ENCODE assay signal across 8 cellular contexts in genomic region chr19:36214388-36215275, GRCh38. TPM values are rescaled to one million over a fixed set of nuclear protein-coding genes. Genes with fewer than 3 reads are reported as not detected.
DNase-seq lines count a peak whose midpoint lies in the region; ATAC-seq, FAIRE-seq and TF ChIP-seq lines count a peak whose summit lies in the region.

Gene ZNF146, plus strand, starts transcription at chr19:36215106. Its CDS starts 21,335 bp downstream, at chr19:36236441.
Gene ZNF565, minus strand, starts transcription at chr19:36214665. Its CDS starts 12,680 bp downstream, at chr19:36201985.

- peak within 1 kb of the TSS; percentile 64; the same call in 1 of the 2 replicates for H2AFZ ChIP-seq in GM23338

- no peak within 1 kb of the TSS for H3K4me3 Mint-ChIP-seq in GM23338
- H3K4me3 Mint-ChIP-seq in activated T-helper 1 cell treated with anti-CD3 and anti-CD28 coated beads, Interleukin-12 subunit alpha, Interleukin-12 subunit beta, Interleukin-2, Interleukin-4 antibody, amounts not matched to agents 30 ng/mL and 10 ng/mL and 1 ng/mL, durations not matched to agents 14 hours and 24 hours and 36 hours, result no peak within 1 kb of the TSS
- peak within 1 kb of the TSS in 2 of 8 donors; percentile 29 to 80 for H3K4me3 Mint-ChIP-seq in naive B cell
- no peak within 1 kb of the TSS for H3K4me3 Mint-ChIP-seq in stimulated activated effector memory CD8-positive, alpha-beta T cell treated with anti-CD3 and anti-CD28 coated beads, Interleukin-12 subunit alpha, Interleukin-12 subunit beta, amount 100 ng/mL, for 72 hours

- no peaks in the 10 kb centered on the region for H3K27me3 Mint-ChIP-seq in GM23338 (ENCODE audit: insufficient read depth, low read depth, poor library complexity)
- H3K27me3 Mint-ChIP-seq in activated T-helper 1 cell treated with anti-CD3 and anti-CD28 coated beads, Interleukin-12 subunit alpha, Interleukin-12 subunit beta, Interleukin-2, Interleukin-4 antibody, amounts not matched to agents 30 ng/mL and 10 ng/mL and 1 ng/mL, durations not matched to agents 14 hours and 24 hours and 36 hours (ENCODE audit: insufficient read depth), result no peaks in the 10 kb centered on the region
- no peaks in the 10 kb centered on the region for H3K27me3 Mint-ChIP-seq in naive B cell

- no peak for TF ChIP-seq CTCF in GM23338 (conservative IDR thresholded peaks at IDR 0.05; ENCODE audit: low read depth in 2 of 2)
- TF ChIP-seq CTCF in fibroblast of mammary gland (conservative IDR thresholded peaks at IDR 0.05; ENCODE audit: control insufficient read depth, insufficient read depth, low read depth, low read length), result no peak

- DNase-seq in EH (ENCODE audit: low read depth), result peak; percentile 99
- DNase-seq in GM23338 (ENCODE audit: low spot score), result peak; percentile 100
- DNase-seq in Kasumi-1 (lab: John Stamatoyannopoulos, UW), result peak; percentile 98 to 99
- DNase-seq in RCC 7860 (ENCODE audit: low spot score), result peak; percentile 96
- peak; percentile 94 for DNase-seq in activated T-helper 1 cell treated with anti-CD3 and anti-CD28 coated beads, Interleukin-12 subunit alpha, Interleukin-12 subunit beta, Interleukin-2, Interleukin-4 antibody, amounts not matched to agents 30 ng/mL and 10 ng/mL and 1 ng/mL, durations not matched to agents 14 hours and 24 hours and 36 hours (ENCODE audit: low spot score)
- DNase-seq in fibroblast of mammary gland (ENCODE audit: low read depth), result peak; percentile 99
- peak; percentile 95 for DNase-seq in naive B cell
- DNase-seq in stimulated activated effector memory CD8-positive, alpha-beta T cell treated with anti-CD3 and anti-CD28 coated beads, Interleukin-12 subunit alpha, Interleukin-12 subunit beta, amount 100 ng/mL, for 72 hours (ENCODE audit: low spot score in 2 of 2), result peak; percentile 89 to 96

- peak; percentile 72 for FAIRE-seq in RCC 7860 (lab: Jason Lieb, UNC)

- peak within 1 kb of the TSS; percentile 89 for H3K4me2 ChIP-seq in GM23338

- peak within 1 kb of the TSS; percentile 94; the same call in 1 of the 2 replicates for H3K27ac Mint-ChIP-seq in GM23338
- H3K27ac Mint-ChIP-seq in activated T-helper 1 cell treated with anti-CD3 and anti-CD28 coated beads, Interleukin-12 subunit alpha, Interleukin-12 subunit beta, Interleukin-2, Interleukin-4 antibody, amounts not matched to agents 30 ng/mL and 10 ng/mL and 1 ng/mL, durations not matched to agents 14 hours and 24 hours and 36 hours, result no peak within 1 kb of the TSS
- peak within 1 kb of the TSS in 2 of 6 donors; percentile 39 to 51 for H3K27ac Mint-ChIP-seq in naive B cell
- H3K27ac Mint-ChIP-seq in stimulated activated effector memory CD8-positive, alpha-beta T cell treated with anti-CD3 and anti-CD28 coated beads, Interleukin-12 subunit alpha, Interleukin-12 subunit beta, amount 100 ng/mL, for 72 hours, result no peak within 1 kb of the TSS

- H3K9me3 Mint-ChIP-seq in GM23338, result no peaks in the 10 kb centered on the region
- H3K9me3 Mint-ChIP-seq in activated T-helper 1 cell treated with anti-CD3 and anti-CD28 coated beads, Interleukin-12 subunit alpha, Interleukin-12 subunit beta, Interleukin-2, Interleukin-4 antibody, amounts not matched to agents 30 ng/mL and 10 ng/mL and 1 ng/mL, durations not matched to agents 14 hours and 24 hours and 36 hours, result peaks cover 9% of the 10 kb centered on the region
- no peaks in the 10 kb centered on the region for H3K9me3 Mint-ChIP-seq in naive B cell
- H3K9me3 Mint-ChIP-seq in stimulated activated effector memory CD8-positive, alpha-beta T cell treated with anti-CD3 and anti-CD28 coated beads, Interleukin-12 subunit alpha, Interleukin-12 subunit beta, amount 100 ng/mL, for 72 hours, result no peaks in the 10 kb centered on the region

- peak within 1 kb of the TSS; percentile 89 for H3K4me3 ChIP-seq in GM23338
- H3K4me3 ChIP-seq in fibroblast of mammary gland (ENCODE audit: control insufficient read depth, low read depth, low read length), result peak within 1 kb of the TSS; percentile 97

- H3K27ac ChIP-seq in GM23338 (ENCODE audit: low read depth), result peak within 1 kb of the TSS; percentile 96

- H3F3A ChIP-seq in GM23338 (replicated peaks; ENCODE audit: low read depth), result no peaks in the 10 kb centered on the region

- H3K4me1 Mint-ChIP-seq in GM23338, result peaks cover 12% of the 10 kb centered on the region
- H3K4me1 Mint-ChIP-seq in activated T-helper 1 cell treated with anti-CD3 and anti-CD28 coated beads, Interleukin-12 subunit alpha, Interleukin-12 subunit beta, Interleukin-2, Interleukin-4 antibody, amounts not matched to agents 30 ng/mL and 10 ng/mL and 1 ng/mL, durations not matched to agents 14 hours and 24 hours and 36 hours (ENCODE audit: low read depth), result no peaks in the 10 kb centered on the region
- H3K4me1 Mint-ChIP-seq in naive B cell, result peaks cover 17 to 29% (median 19%) of the 10 kb centered on the region in 3 donors
- H3K4me1 Mint-ChIP-seq in stimulated activated effector memory CD8-positive, alpha-beta T cell treated with anti-CD3 and anti-CD28 coated beads, Interleukin-12 subunit alpha, Interleukin-12 subunit beta, amount 100 ng/mL, for 72 hours, result peaks cover 11% of the 10 kb centered on the region

- intact Hi-C loops in activated T-helper 1 cell treated with anti-CD3 and anti-CD28 coated beads, Interleukin-12 subunit alpha, Interleukin-12 subunit beta, Interleukin-2, Interleukin-4 antibody, amounts not matched to agents 30 ng/mL and 10 ng/mL and 1 ng/mL, durations not matched to agents 14 hours and 24 hours and 36 hours (cut with micrococcal nuclease), result loop anchor here (1.0 to 10.0 kb wide), 23 partner anchors 73 to 1253 kb away; partner anchors contain the start of genes ALKBH6, IGFLR1, TBCB and THAP8

- no peaks in the 10 kb centered on the region; the same call in 1 of the 2 replicates for H3K36me3 ChIP-seq in GM23338 (ENCODE audit: insufficient read depth)

- H3K4me1 ChIP-seq in GM23338 (ENCODE audit: insufficient read depth), result peaks cover 18% of the 10 kb centered on the region

- H4K20me1 ChIP-seq in GM23338 (replicated peaks; ENCODE audit: insufficient read depth), result peaks cover 23% of the 10 kb centered on the region

- no peaks in the 10 kb centered on the region for H3K27me3 ChIP-seq in GM23338 (ENCODE audit: insufficient read depth)

- ATAC-seq in GM23338 (peak; percentile 95), naive B cell (ENCODE audit: low read depth in 2 of 2) (peak; percentile 86 to 87)
- ATAC-seq in stimulated activated effector memory CD8-positive, alpha-beta T cell treated with anti-CD3 and anti-CD28 coated beads, Interleukin-12 subunit alpha, Interleukin-12 subunit beta, amount 100 ng/mL, for 72 hours, result peak; percentile 91

- H3K36me3 Mint-ChIP-seq in GM23338 (ENCODE audit: low read depth), result peaks cover 16% of the 10 kb centered on the region
- peaks cover 13% of the 10 kb centered on the region for H3K36me3 Mint-ChIP-seq in activated T-helper 1 cell treated with anti-CD3 and anti-CD28 coated beads, Interleukin-12 subunit alpha, Interleukin-12 subunit beta, Interleukin-2, Interleukin-4 antibody, amounts not matched to agents 30 ng/mL and 10 ng/mL and 1 ng/mL, durations not matched to agents 14 hours and 24 hours and 36 hours (ENCODE audit: low read depth)
- H3K36me3 Mint-ChIP-seq in naive B cell, result peaks cover 0 to 6% of the 10 kb centered on the region in 2 donors
- H3K36me3 Mint-ChIP-seq in stimulated activated effector memory CD8-positive, alpha-beta T cell treated with anti-CD3 and anti-CD28 coated beads, Interleukin-12 subunit alpha, Interleukin-12 subunit beta, amount 100 ng/mL, for 72 hours, result peaks cover 35% of the 10 kb centered on the region

- no peaks in the 10 kb centered on the region for H3K9me2 ChIP-seq in GM23338 (ENCODE audit: insufficient read depth)

- H3K79me2 ChIP-seq in GM23338 (replicated peaks; ENCODE audit: insufficient read depth), result peaks cover 53% of the 10 kb centered on the region

TF ChIP-seq in GM23338, 12 proteins besides CTCF, POLR2A, EP300 and RAD21:
- TF ChIP-seq ZNF114 (CRISPR knock-in tag; IDR thresholded peaks at IDR 0.05) (no peak), ETS1 (IDR thresholded peaks at IDR 0.05) (peak; percentile 95), CREB1 (CRISPR knock-in tag; IDR thresholded peaks at IDR 0.05; ENCODE audit: low read depth) (peak; percentile 91), EZH2phosphoT487 (IDR thresholded peaks at IDR 0.05; ENCODE audit: unreplicated experiment) (no peak), POLR2AphosphoS5 (IDR thresholded peaks at IDR 0.05; ENCODE audit: low read depth) (peak; percentile 95)
TF ChIP-seq in GM23338: peak in this region for 3.

RNA-seq across cellular contexts. Expression of gene ZNF146, which starts in this region (rescaled TPM):
- total RNA-seq in GM23338 (2014; rRNA removed; shearing (Covaris generic)), result 227 and 249 TPM in 2 replicates
- polyA plus RNA-seq in GM23338 (2016; fragmentation: Nextera tagmentation; extraction: Ambion mirVana) (111 and 143 TPM in 2 replicates), naive B cell (ENCODE audit: low read depth in 6 of 6) (10 to 100 TPM; 28.0 to 85.3 (median 67.6) TPM)
- total RNA-seq in activated T-helper 1 cell treated with anti-CD3 and anti-CD28 coated beads, Interleukin-12 subunit alpha, Interleukin-12 subunit beta, Interleukin-2, Interleukin-4 antibody, amounts not matched to agents 30 ng/mL and 10 ng/mL and 1 ng/mL, durations not matched to agents 14 hours and 24 hours and 36 hours, result 82.5 and 94.0 TPM in 2 replicates

RNA-seq across cellular contexts. Expression of gene ZNF565, which starts in this region (rescaled TPM):
- 2.4 TPM in 2 replicates for total RNA-seq in GM23338 (2014; rRNA removed; shearing (Covaris generic))
- 1.9 and 3.2 TPM in 2 replicates for polyA plus RNA-seq in GM23338 (2016; fragmentation: Nextera tagmentation; extraction: Ambion mirVana)
- 2.1 and 2.4 TPM in 2 replicates for total RNA-seq in activated T-helper 1 cell treated with anti-CD3 and anti-CD28 coated beads, Interleukin-12 subunit alpha, Interleukin-12 subunit beta, Interleukin-2, Interleukin-4 antibody, amounts not matched to agents 30 ng/mL and 10 ng/mL and 1 ng/mL, durations not matched to agents 14 hours and 24 hours and 36 hours
- polyA plus RNA-seq in naive B cell (ENCODE audit: low read depth in 6 of 6), result 1 to 10 TPM in 5 of 6 donors, not detected in 1; 1.5 to 5.2 (median 2.1) TPM

Comparison
In these comparisons a context has a peak if more than half of its experiments do, and no peak if none do; other contexts are left out.
1. Peak in every context shown above with its lines: DNase-seq, ATAC-seq, H3K4me3 ChIP-seq and H3K27ac ChIP-seq.